In genomic region chr4:183130328-183131155, GRCh38 we compare ENCODE assay signal across 13 cellular contexts. TPM values are rescaled to one million over a fixed set of nuclear protein-coding genes. Genes with fewer than 3 reads are reported as not detected.
DNase-seq lines count a peak whose midpoint lies in the region; ATAC-seq and TF ChIP-seq lines count a peak whose summit lies in the region.
"Had no signal": no experiment of that assay in that cellular context is flagged by ENCODE, and none has a peak within 500 bp of the region (broad histone marks: within the 10 kb centered on the region; RNA-seq: fewer than 3 reads in every experiment).

No MANE protein-coding gene starts in this region.

- DNase-seq in G401 (ENCODE audit: low spot score): peak; percentile 60
- DNase-seq in NCI-H526 treated with DMSO at 0.1 percent for 48 hours (lab: John Stamatoyannopoulos, UW): peak; percentile 8
- no peak for DNase-seq in chondrocyte (ENCODE audit: low spot score)
- DNase-seq in NOMO-1 treated with dmso at 0.1 percent for 144 hours (lab: John Stamatoyannopoulos, UW; ENCODE audit: unreplicated experiment): no peak
- DNase-seq in epidermal melanocyte (ENCODE audit: insufficient read length, low spot score): no peak
- no peak for DNase-seq in NCI-H1694 treated with DMSO at 0.1 percent for 48 hours (lab: John Stamatoyannopoulos, UW)
- DNase-seq: activated T-cell treated with anti-CD3 and anti-CD28 coated beads, Interleukin-2, amount 50 U/mL, for 4 hours; effector memory CD4-positive, alpha-beta T cell; left colon; stimulated activated naive CD4-positive, alpha-beta T cell; T-cell had no signal

- TF ChIP-seq CTCF in chondrocyte (IDR thresholded peaks at IDR 0.05) (no peak), nephron (IDR thresholded peaks at IDR 0.05; ENCODE audit: unreplicated experiment in 3 of 3) (no peak)

- in situ Hi-C loops in G401 (cut with HindIII; ENCODE audit: low sequenced_read_pairs): no loop called here

- H3K9me3 Mint-ChIP-seq in chondrocyte (ENCODE audit: low read depth) (no peaks in the 10 kb centered on the region), nephron (no peaks in the 10 kb centered on the region)
- H3K9me3 Mint-ChIP-seq: activated T-cell treated with anti-CD3 and anti-CD28 coated beads, Interleukin-2, amount 50 U/mL, for 4 hours; T-cell had no signal

- H3K27me3 Mint-ChIP-seq in chondrocyte (ENCODE audit: low read depth) (no peaks in the 10 kb centered on the region), nephron (ENCODE audit: low read depth) (no peaks in the 10 kb centered on the region)

- H3K4me1 Mint-ChIP-seq in chondrocyte (ENCODE audit: low read depth): peaks cover 51% of the 10 kb centered on the region
- H3K4me1 Mint-ChIP-seq in nephron: peaks cover 7% of the 10 kb centered on the region

- no peak for ATAC-seq in HG03175 (IDR thresholded peaks at IDR 0.05; ENCODE audit: unreplicated experiment)
- ATAC-seq: activated T-cell treated with anti-CD3 and anti-CD28 coated beads, Interleukin-2, amount 50 U/mL, for 4 hours; left colon; T-cell had no signal

- H3K4me3 Mint-ChIP-seq in chondrocyte (ENCODE audit: unreplicated experiment): no peak overlapping the region
- no peak overlapping the region for H3K4me3 Mint-ChIP-seq in nephron
- H3K4me3 Mint-ChIP-seq: activated T-cell treated with anti-CD3 and anti-CD28 coated beads, Interleukin-2, amount 50 U/mL, for 4 hours; T-cell had no signal

- H3K27ac Mint-ChIP-seq in chondrocyte (ENCODE audit: unreplicated experiment): peak overlapping the region; percentile 1
- peak overlapping the region in 2 of 3 experiments; percentile 15 to 28 for H3K27ac Mint-ChIP-seq in nephron
- H3K27ac Mint-ChIP-seq: T-cell had no signal

- H3K36me3 Mint-ChIP-seq in chondrocyte (ENCODE audit: low read depth) (peaks cover 2% of the 10 kb centered on the region), nephron (ENCODE audit: low read depth) (no peaks in the 10 kb centered on the region)
- H3K36me3 Mint-ChIP-seq: T-cell had no signal

RNA-seq across cellular contexts. Expression of gene WWC2, which starts 31.5 kb away (rescaled TPM):
- 11.9 and 15.9 TPM in 2 replicates for total RNA-seq in G401 (2014; rRNA removed; shearing (Covaris generic))
- 41.5 to 54.5 TPM (median 48.0 TPM) in 3 replicates for total RNA-seq in chondrocyte

Comparison
In these comparisons a context has a peak if more than half of its experiments do, and no peak if none do; other contexts are left out.
1. DNase-seq: peak in G401 (single experiment) and NCI-H526 treated with DMSO at 0.1 percent for 48 hours (single experiment); none in chondrocyte (single experiment), NOMO-1 treated with dmso at 0.1 percent for 144 hours (single experiment), epidermal melanocyte (single experiment) and NCI-H1694 treated with DMSO at 0.1 percent for 48 hours (single experiment).